Comparison of ENCODE assay signal across 13 cellular contexts in genomic region chr15:101023501-101024110, GRCh38.
DNase-seq lines count a peak whose midpoint lies in the region; ATAC-seq and TF ChIP-seq lines count a peak whose summit lies in the region.
"Had no signal": no experiment of that assay in that cellular context is flagged by ENCODE, and none has a peak within 500 bp of the region (broad histone marks: within the 10 kb centered on the region; RNA-seq: fewer than 3 reads in every experiment).

No MANE protein-coding gene starts in this region.

- H3K4me1 Mint-ChIP-seq in CD14-positive monocyte: peaks cover 32% of the 10 kb centered on the region
- no peaks in the 10 kb centered on the region for H3K4me1 Mint-ChIP-seq in activated T-helper 2 cell treated with anti-CD3 and anti-CD28 coated beads, Interferon-gamma antibody, Interleukin-2, Interleukin-4, amounts not matched to agents 10 μg/mL and 5 μg/mL and 100 μg/mL, durations not matched to agents 14 hours and 24 hours and 36 hours (ENCODE audit: low read depth)
- H3K4me1 Mint-ChIP-seq: B cell had no signal

- H3K9me3 ChIP-seq in heart right ventricle (no peaks in the 10 kb centered on the region), osteoblast (ENCODE audit: low read depth, low read length) (no peaks in the 10 kb centered on the region), prostate gland (no peaks in the 10 kb centered on the region), ovary (no peaks in the 10 kb centered on the region), A673 (ENCODE audit: low read depth, low read length, poor library complexity, severe bottlenecking) (no peaks in the 10 kb centered on the region)

- TF ChIP-seq POLR2A in prostate gland (IDR thresholded peaks at IDR 0.05): no peak
- no peak for TF ChIP-seq POLR2A in ovary (IDR thresholded peaks at IDR 0.05)

- no peak overlapping the region for H2AFZ ChIP-seq in osteoblast (ENCODE audit: low read length)

- TF ChIP-seq EP300 in ovary (IDR thresholded peaks at IDR 0.05): no peak

- H3K79me2 ChIP-seq in osteoblast (ENCODE audit: insufficient read depth, low read length): no peaks in the 10 kb centered on the region

- peaks cover 91 to 92% of the 10 kb centered on the region in 2 donors for H3K36me3 Mint-ChIP-seq in CD14-positive monocyte
- H3K36me3 Mint-ChIP-seq in activated T-helper 2 cell treated with anti-CD3 and anti-CD28 coated beads, Interferon-gamma antibody, Interleukin-2, Interleukin-4, amounts not matched to agents 10 μg/mL and 5 μg/mL and 100 μg/mL, durations not matched to agents 14 hours and 24 hours and 36 hours (ENCODE audit: low read depth): no peaks in the 10 kb centered on the region
- H3K36me3 Mint-ChIP-seq: activated naive CD8-positive, alpha-beta T cell treated with anti-CD3 and anti-CD28 coated beads, Interleukin-2, amount 10 ng/mL, durations not matched to agents 7 days and 5 days had no signal

- CTCF ChIA-PET in A673 (lab: Charles Lee): no interaction called here

- intact Hi-C loops in CD14-positive monocyte (cut with micrococcal nuclease): no loop called here
- intact Hi-C loops in activated T-helper 2 cell treated with anti-CD3 and anti-CD28 coated beads, Interferon-gamma antibody, Interleukin-2, Interleukin-4, amounts not matched to agents 10 μg/mL and 5 μg/mL and 100 μg/mL, durations not matched to agents 14 hours and 24 hours and 36 hours (cut with micrococcal nuclease): no loop called here
- intact Hi-C loops in heart right ventricle (cut with DNase I): loop anchor here in 2 of 10 donors (5.0 to 10.0 kb wide), 2 partner anchors 59 to 171 kb away; no protein-coding TSS in a partner anchor
- intact Hi-C loops in prostate gland (cut with DNase I): no loop called here
- intact Hi-C loops in ovary (cut with DNase I): no loop called here
- intact Hi-C loops in A673 (cut with micrococcal nuclease; ENCODE audit: unreplicated experiment): no loop called here

- no peaks in the 10 kb centered on the region for H4K20me1 ChIP-seq in osteoblast (ENCODE audit: insufficient read depth, low read length)

- H3K4me3 ChIP-seq in heart right ventricle: no peak overlapping the region
- no peak overlapping the region for H3K4me3 ChIP-seq in osteoblast (ENCODE audit: insufficient read depth, low read length)
- no peak overlapping the region for H3K4me3 ChIP-seq in prostate gland
- no peak overlapping the region for H3K4me3 ChIP-seq in ovary
- no peak overlapping the region for H3K4me3 ChIP-seq in A673 (ENCODE audit: low read depth, low read length, poor library complexity, severe bottlenecking)

- peak overlapping the region; percentile 21 to 76 for H3K4me3 Mint-ChIP-seq in CD14-positive monocyte
- no peak overlapping the region for H3K4me3 Mint-ChIP-seq in activated T-helper 2 cell treated with anti-CD3 and anti-CD28 coated beads, Interferon-gamma antibody, Interleukin-2, Interleukin-4, amounts not matched to agents 10 μg/mL and 5 μg/mL and 100 μg/mL, durations not matched to agents 14 hours and 24 hours and 36 hours (ENCODE audit: low read depth)
- H3K4me3 Mint-ChIP-seq: activated naive CD8-positive, alpha-beta T cell treated with anti-CD3 and anti-CD28 coated beads, Interleukin-2, amount 10 ng/mL, durations not matched to agents 7 days and 5 days; B cell had no signal

- BruUV-seq in A673 (replicated peaks; lab: Mats Ljungman, UMichigan): no TSS peak

- 65 to 67% methylated on average over 11 of the region's 11 CpGs for WGBS in heart right ventricle, 2 donors
- WGBS in prostate gland: 66% methylated on average over 11 of the region's 11 CpGs
- WGBS in ovary, 3 donors: 25 to 29% (median 27%) methylated on average over 11 of the region's 11 CpGs

- H3K4me1 ChIP-seq in heart right ventricle: peaks cover 0 to 44% (median 18%) of the 10 kb centered on the region in 9 donors
- H3K4me1 ChIP-seq in osteoblast (ENCODE audit: insufficient read depth, low read length): no peaks in the 10 kb centered on the region
- H3K4me1 ChIP-seq in prostate gland (replicated peaks): no peaks in the 10 kb centered on the region
- H3K4me1 ChIP-seq in ovary (ENCODE audit: insufficient read depth): peaks cover 18% of the 10 kb centered on the region
- H3K4me1 ChIP-seq in A673 (ENCODE audit: insufficient read depth, low read length, poor library complexity, severe bottlenecking): no peaks in the 10 kb centered on the region

- H3K9me3 Mint-ChIP-seq in CD14-positive monocyte: peaks cover 0 to 7% (median 5%) of the 10 kb centered on the region in 7 donors
- H3K9me3 Mint-ChIP-seq in activated T-helper 2 cell treated with anti-CD3 and anti-CD28 coated beads, Interferon-gamma antibody, Interleukin-2, Interleukin-4, amounts not matched to agents 10 μg/mL and 5 μg/mL and 100 μg/mL, durations not matched to agents 14 hours and 24 hours and 36 hours: no peaks in the 10 kb centered on the region
- H3K9me3 Mint-ChIP-seq: activated naive CD8-positive, alpha-beta T cell treated with anti-CD3 and anti-CD28 coated beads, Interleukin-2, amount 10 ng/mL, durations not matched to agents 7 days and 5 days had no signal

- no peak for DNase-seq in CD14-positive monocyte (ENCODE audit: low spot score)
- peak; percentile 3 for DNase-seq in activated T-helper 2 cell treated with anti-CD3 and anti-CD28 coated beads, Interferon-gamma antibody, Interleukin-2, Interleukin-4, amounts not matched to agents 10 μg/mL and 5 μg/mL and 100 μg/mL, durations not matched to agents 14 hours and 24 hours and 36 hours (ENCODE audit: low spot score)
- DNase-seq in heart right ventricle: peak in 1 of 2 donors; percentile 4
- DNase-seq in osteoblast (ENCODE audit: insufficient read length, low spot score, missing footprints): peak; percentile 34
- DNase-seq in prostate gland (ENCODE audit: low spot score): no peak
- DNase-seq in ovary: no peak
- DNase-seq in A673 (ENCODE audit: low spot score): no peak
- no peak for DNase-seq in OCI-M2 (lab: John Stamatoyannopoulos, UW; ENCODE audit: unreplicated experiment)
- DNase-seq: activated naive CD8-positive, alpha-beta T cell treated with anti-CD3 and anti-CD28 coated beads, Interleukin-2, amount 10 ng/mL, durations not matched to agents 7 days and 5 days; effector memory CD4-positive, alpha-beta T cell; NCI-H1930; small intestine had no signal

- H3K27me3 ChIP-seq in heart right ventricle: peaks cover 0 to 9% (median 0%) of the 10 kb centered on the region in 7 donors
- H3K27me3 ChIP-seq in osteoblast (ENCODE audit: insufficient read depth, low read length): no peaks in the 10 kb centered on the region
- H3K27me3 ChIP-seq in prostate gland (replicated peaks; ENCODE audit: insufficient read depth): no peaks in the 10 kb centered on the region
- H3K27me3 ChIP-seq in ovary: no peaks in the 10 kb centered on the region
- no peaks in the 10 kb centered on the region for H3K27me3 ChIP-seq in A673 (replicated peaks; ENCODE audit: insufficient read depth, low read depth, low read length, poor library complexity)

- H3K27ac ChIP-seq in heart right ventricle (peak overlapping the region; percentile 15 to 81 (median 68)), osteoblast (ENCODE audit: low read depth, low read length) (no peak overlapping the region), prostate gland (peak overlapping the region in 1 of 2 donors; percentile 31), ovary (peak overlapping the region in 1 of 2 donors; percentile 55), A673 (ENCODE audit: low read depth, low read length, poor library complexity, severe bottlenecking) (no peak overlapping the region)

- peak in 5 of 8 donors; percentile 4 to 43 (median 18) for ATAC-seq in heart right ventricle

- no peak overlapping the region for H3K4me2 ChIP-seq in osteoblast (ENCODE audit: insufficient read depth, low read length)

- POLR2A ChIA-PET in A673 (lab: Charles Lee; ENCODE audit: low non-redundant PET): no interaction called here

- H3K27me3 Mint-ChIP-seq in CD14-positive monocyte (ENCODE audit: low read depth in 3 of 3): peaks cover 46 to 77% (median 52%) of the 10 kb centered on the region in 3 donors
- H3K27me3 Mint-ChIP-seq in activated T-helper 2 cell treated with anti-CD3 and anti-CD28 coated beads, Interferon-gamma antibody, Interleukin-2, Interleukin-4, amounts not matched to agents 10 μg/mL and 5 μg/mL and 100 μg/mL, durations not matched to agents 14 hours and 24 hours and 36 hours (ENCODE audit: low read depth): no peaks in the 10 kb centered on the region
- H3K27me3 Mint-ChIP-seq: activated naive CD8-positive, alpha-beta T cell treated with anti-CD3 and anti-CD28 coated beads, Interleukin-2, amount 10 ng/mL, durations not matched to agents 7 days and 5 days; B cell had no signal

- H3K27ac Mint-ChIP-seq in CD14-positive monocyte: peak overlapping the region; percentile 33 to 92 (median 80)
- H3K27ac Mint-ChIP-seq in activated T-helper 2 cell treated with anti-CD3 and anti-CD28 coated beads, Interferon-gamma antibody, Interleukin-2, Interleukin-4, amounts not matched to agents 10 μg/mL and 5 μg/mL and 100 μg/mL, durations not matched to agents 14 hours and 24 hours and 36 hours: no peak overlapping the region
- H3K27ac Mint-ChIP-seq: activated naive CD8-positive, alpha-beta T cell treated with anti-CD3 and anti-CD28 coated beads, Interleukin-2, amount 10 ng/mL, durations not matched to agents 7 days and 5 days; B cell had no signal

- TF ChIP-seq CTCF in CD14-positive monocyte (IDR thresholded peaks at IDR 0.05) (no peak), heart right ventricle (IDR thresholded peaks at IDR 0.05) (no peak), osteoblast (IDR thresholded peaks at IDR 0.05; ENCODE audit: extremely low read depth, low read depth, low read length) (no peak), prostate gland (IDR thresholded peaks at IDR 0.05) (no peak), ovary (IDR thresholded peaks at IDR 0.05) (no peak), A673 (conservative IDR thresholded peaks at IDR 0.05; ENCODE audit: low read depth, low read length) (no peak)

- peaks cover 0 to 63% (median 0%) of the 10 kb centered on the region in 9 donors for H3K36me3 ChIP-seq in heart right ventricle
- H3K36me3 ChIP-seq in osteoblast (ENCODE audit: insufficient read depth, low read length): peaks cover 34% of the 10 kb centered on the region
- no peaks in the 10 kb centered on the region for H3K36me3 ChIP-seq in prostate gland
- H3K36me3 ChIP-seq in ovary: no peaks in the 10 kb centered on the region
- no peaks in the 10 kb centered on the region for H3K36me3 ChIP-seq in A673 (ENCODE audit: insufficient read depth, low read length, poor library complexity, severe bottlenecking)

Comparison
In these comparisons a context has a peak if more than half of its experiments do, and no peak if none do; other contexts are left out.
1. DNase-seq: peak in activated T-helper 2 cell treated with anti-CD3 and anti-CD28 coated beads, Interferon-gamma antibody, Interleukin-2, Interleukin-4, amounts not matched to agents 10 μg/mL and 5 μg/mL and 100 μg/mL, durations not matched to agents 14 hours and 24 hours and 36 hours (single experiment) and osteoblast (single experiment); none in CD14-positive monocyte (single experiment), prostate gland (single experiment), ovary (0 of 5), A673 (single experiment) and OCI-M2 (single experiment).
2. H3K27ac ChIP-seq: peak in heart right ventricle (10 of 10); none in osteoblast (single experiment) and A673 (single experiment).